Comparison of ENCODE assay signal across 1 cellular context in genomic region chr7:18552311-18552916, GRCh38.
TF ChIP-seq lines count a peak whose summit lies in the region.

No MANE protein-coding gene starts in this region.

TF ChIP-seq in IMR-90, 13 proteins besides CTCF, POLR2A, EP300 and RAD21 (continued from another document):
- TF ChIP-seq ELK1 (IDR thresholded peaks at IDR 0.05; ENCODE audit: borderline replicate concordance, low read depth, low read length) = no peak
- no peak for TF ChIP-seq RFX5 (IDR thresholded peaks at IDR 0.05; ENCODE audit: low read depth, low read length)
- TF ChIP-seq CHD1 (IDR thresholded peaks at IDR 0.05; ENCODE audit: low read depth, low read length) = no peak
- TF ChIP-seq MAZ (IDR thresholded peaks at IDR 0.05; ENCODE audit: borderline replicate concordance, low read depth, low read length) = no peak
- TF ChIP-seq CEBPB (IDR thresholded peaks at IDR 0.05; ENCODE audit: low read depth, low read length) = no peak
- no peak for TF ChIP-seq RCOR1 (IDR thresholded peaks at IDR 0.05; ENCODE audit: insufficient replicate concordance, low read length)
- TF ChIP-seq BHLHE40 (IDR thresholded peaks at IDR 0.05; ENCODE audit: low read depth, low read length) = no peak
- no peak for TF ChIP-seq SMC3 (IDR thresholded peaks at IDR 0.05; ENCODE audit: low read depth, low read length)
